In the genomic region with DNA sequence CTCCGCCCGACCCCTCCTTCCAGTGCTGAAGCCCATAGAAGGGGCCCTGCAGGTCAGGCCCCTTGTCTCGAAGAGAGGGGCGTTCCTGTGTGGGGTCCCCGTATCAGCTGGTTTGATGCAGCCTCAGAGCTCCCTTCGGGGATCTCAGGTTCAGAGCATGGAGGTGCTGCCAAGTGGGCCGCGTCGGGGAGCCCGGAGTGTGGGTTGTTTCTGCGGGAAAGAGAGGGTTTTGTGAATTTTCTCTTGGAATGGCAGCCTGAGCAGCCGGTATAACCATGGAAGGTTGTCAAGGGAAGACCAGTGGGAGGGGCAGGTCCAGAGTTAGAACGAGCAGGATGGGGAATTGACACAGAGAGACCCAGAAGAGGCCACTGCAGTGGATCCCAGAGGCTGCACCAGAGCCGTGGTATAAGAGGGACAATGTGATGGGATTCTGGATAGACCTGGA, we compare ENCODE assay signal across 8 cellular contexts. TPM values are rescaled to one million over a fixed set of nuclear protein-coding genes. Genes with fewer than 3 reads are reported as not detected.
DNase-seq lines count a peak whose midpoint lies in the region; ATAC-seq, FAIRE-seq and TF ChIP-seq lines count a peak whose summit lies in the region.

No MANE protein-coding gene starts in this region.

- POLR2A ChIA-PET in Caco-2 (lab: Charles Lee), result no interaction called here
- POLR2A ChIA-PET in activated B cell treated with CpG ODN at 0.5 μM for 24 hours (lab: Charles Lee), result interaction anchor here (0.9 to 1.9 kb wide), 6 partner anchors 11 to 123 kb away, joined by 3 to 22 read pairs (median 4); partner anchors contain the start of genes ZNF304, ZNF543, ZNF548 and ZNF805

- intact Hi-C loops in Caco-2 (cut with micrococcal nuclease; ENCODE audit: unreplicated experiment), result loop anchor here (1.0 kb wide), 4 partner anchors 48 to 123 kb away; partner anchors contain the start of genes ZNF17, ZNF460, ZNF749 and ZNF805
- intact Hi-C loops in activated B cell treated with CpG ODN at 0.5 μM for 24 hours (cut with micrococcal nuclease), result loop anchor here (1.0 to 10.0 kb wide), 12 partner anchors 12 to 820 kb away; partner anchors contain the start of genes ZNF17, ZNF264, ZNF274 and ZNF304

- H3K27ac ChIP-seq in foreskin keratinocyte, result peak overlapping the region; percentile 40

- H3K4me1 ChIP-seq in Caco-2 (peaks cover 3% of the 10 kb centered on the region; the same call in 1 of the 2 replicates), foreskin keratinocyte (no peaks in the 10 kb centered on the region)

- H3K36me3 Mint-ChIP-seq in Caco-2 (ENCODE audit: insufficient read depth, unreplicated experiment), result peaks cover 17% of the 10 kb centered on the region
- peaks cover 34% of the 10 kb centered on the region for H3K36me3 Mint-ChIP-seq in activated B cell treated with CpG ODN at 0.5 μM for 24 hours (ENCODE audit: low read depth)
- peaks cover 30% of the 10 kb centered on the region for H3K36me3 Mint-ChIP-seq in osteocyte (ENCODE audit: unreplicated experiment)

- H3K27ac Mint-ChIP-seq in Caco-2 (ENCODE audit: unreplicated experiment) (peak overlapping the region; percentile 95), activated B cell treated with CpG ODN at 0.5 μM for 24 hours (peak overlapping the region; percentile 95), osteocyte (ENCODE audit: unreplicated experiment) (peak overlapping the region; percentile 98)

- no peaks in the 10 kb centered on the region for H3K27me3 Mint-ChIP-seq in Caco-2 (ENCODE audit: insufficient read depth, unreplicated experiment)
- H3K27me3 Mint-ChIP-seq in activated B cell treated with CpG ODN at 0.5 μM for 24 hours, result no peaks in the 10 kb centered on the region
- no peaks in the 10 kb centered on the region for H3K27me3 Mint-ChIP-seq in osteocyte (ENCODE audit: unreplicated experiment)

- H3K9me3 Mint-ChIP-seq in Caco-2 (ENCODE audit: unreplicated experiment) (peaks cover 9% of the 10 kb centered on the region), activated B cell treated with CpG ODN at 0.5 μM for 24 hours (peaks cover 5% of the 10 kb centered on the region), osteocyte (ENCODE audit: unreplicated experiment) (peaks cover 19% of the 10 kb centered on the region)

- H3K27me3 ChIP-seq in Caco-2 (replicated peaks; ENCODE audit: control insufficient read depth, insufficient read depth, low read length) (no peaks in the 10 kb centered on the region), foreskin keratinocyte (no peaks in the 10 kb centered on the region)

- CTCF ChIA-PET in Caco-2 (lab: Charles Lee), result interaction anchor here (0.6 to 1.3 kb wide), 2 partner anchors 26 to 61 kb away, joined by 3 to 4 read pairs; partner anchors contain the start of gene ZNF548
- CTCF ChIA-PET in activated B cell treated with CpG ODN at 0.5 μM for 24 hours (lab: Charles Lee), result no interaction called here

- TSS peak; percentile 46 for BruUV-seq in Caco-2 (replicated peaks; lab: Mats Ljungman, UMichigan)

- peaks cover 16% of the 10 kb centered on the region for H3K9me3 ChIP-seq in Caco-2

- peak overlapping the region; percentile 77 for H3K4me3 ChIP-seq in Caco-2 (ENCODE audit: low read depth, low read length)

- DNase-seq in Caco-2, result no peak
- no peak for DNase-seq in activated B cell treated with CpG ODN at 0.5 μM for 24 hours
- DNase-seq in foreskin keratinocyte, result no peak
- no peak for DNase-seq in osteocyte (ENCODE audit: extremely low spot score, unreplicated experiment)
- no peak for DNase-seq in GM12892 (ENCODE audit: insufficient read length)
- DNase-seq in cerebellar nuclear complex (lab: John Stamatoyannopoulos, UW), result no peak
- no peak for DNase-seq in HPDE6-E6E7 (ENCODE audit: extremely low spot score)

- TF ChIP-seq CTCF in Caco-2 (IDR thresholded peaks at IDR 0.05; ENCODE audit: insufficient read depth in 1 of 2, low read depth in 1 of 2, low read length in 1 of 2, severe bottlenecking in 1 of 2, unreplicated experiment in 1 of 2), result no peak
- TF ChIP-seq CTCF in activated B cell treated with CpG ODN at 0.5 μM for 24 hours (IDR thresholded peaks at IDR 0.05), result no peak
- TF ChIP-seq CTCF in foreskin keratinocyte (conservative IDR thresholded peaks at IDR 0.05), result no peak
- no peak for TF ChIP-seq CTCF in osteocyte (IDR thresholded peaks at IDR 0.05)

- no peaks in the 10 kb centered on the region for H3K36me3 ChIP-seq in Caco-2 (ENCODE audit: control insufficient read depth, insufficient read depth, low read length)

- H3K4me1 Mint-ChIP-seq in Caco-2 (ENCODE audit: low read depth, unreplicated experiment) (peaks cover 21% of the 10 kb centered on the region), activated B cell treated with CpG ODN at 0.5 μM for 24 hours (peaks cover 17% of the 10 kb centered on the region), osteocyte (ENCODE audit: unreplicated experiment) (peaks cover 14% of the 10 kb centered on the region)

- ATAC-seq in HG02852 (IDR thresholded peaks at IDR 0.05; ENCODE audit: unreplicated experiment) (peak; percentile 27), activated B cell treated with CpG ODN at 0.5 μM for 24 hours (ENCODE audit: low read depth) (no peak), foreskin keratinocyte (peak; percentile 14)

- peak overlapping the region; percentile 84 for H3K4me3 Mint-ChIP-seq in Caco-2 (ENCODE audit: unreplicated experiment)
- H3K4me3 Mint-ChIP-seq in activated B cell treated with CpG ODN at 0.5 μM for 24 hours, result peak overlapping the region; percentile 92
- peak overlapping the region; percentile 91 for H3K4me3 Mint-ChIP-seq in osteocyte (ENCODE audit: unreplicated experiment)

- FAIRE-seq in GM12892 (lab: Jason Lieb, UNC), result no peak

- no peak for TF ChIP-seq POLR2A in GM12892 (IDR thresholded peaks at IDR 0.05; ENCODE audit: low read depth, low read length)

RNA-seq across cellular contexts. Expression of gene TRAPPC2B, which starts 0.4 kb away (rescaled TPM):
- 7.0 and 8.6 TPM in 2 replicates for total RNA-seq in Caco-2 (2022)
- total RNA-seq in activated B cell treated with CpG ODN at 0.5 μM for 24 hours, result 9.7 and 10.2 TPM in 2 replicates
- 9.6 and 11.0 TPM in 2 replicates for total RNA-seq in foreskin keratinocyte
- 14.8 and 16.5 TPM in 2 replicates for polyA plus RNA-seq in foreskin keratinocyte
- total RNA-seq in osteocyte, result 10.9 and 13.4 TPM in 2 replicates
- polyA plus RNA-seq in GM12892 (2012; ENCODE audit: missing spikeins), result 17.6 TPM

RNA-seq across cellular contexts. Expression of gene ZNF547, which starts 0.4 kb away (rescaled TPM):
- total RNA-seq in Caco-2 (2022) (0.95 and 1.8 TPM in 2 replicates), activated B cell treated with CpG ODN at 0.5 μM for 24 hours (6.0 and 6.3 TPM in 2 replicates), foreskin keratinocyte (1.7 and 3.2 TPM in 2 replicates), osteocyte (3.4 and 5.5 TPM in 2 replicates)
- polyA plus RNA-seq in foreskin keratinocyte, result 1.1 and 1.4 TPM in 2 replicates
- 1.7 TPM for polyA plus RNA-seq in GM12892 (2012; ENCODE audit: missing spikeins)

RNA-seq across cellular contexts. Expression of gene ZNF304, which starts 12.7 kb away (rescaled TPM):
- total RNA-seq in Caco-2 (2022) (0.07 and 0.09 TPM in 2 replicates), activated B cell treated with CpG ODN at 0.5 μM for 24 hours (12.4 and 13.5 TPM in 2 replicates), foreskin keratinocyte (8.7 and 9.6 TPM in 2 replicates), osteocyte (9.5 and 11.0 TPM in 2 replicates)
- 2.4 and 2.7 TPM in 2 replicates for polyA plus RNA-seq in foreskin keratinocyte
- 4.5 TPM for polyA plus RNA-seq in GM12892 (2012; ENCODE audit: missing spikeins)

RNA-seq across cellular contexts. Expression of gene ZNF548, which starts 25.9 kb away (rescaled TPM):
- total RNA-seq in Caco-2 (2022) (4.9 and 5.5 TPM in 2 replicates), activated B cell treated with CpG ODN at 0.5 μM for 24 hours (38.7 and 39.7 TPM in 2 replicates), foreskin keratinocyte (8.7 and 9.3 TPM in 2 replicates), osteocyte (18.3 and 19.8 TPM in 2 replicates)
- 1.6 and 2.3 TPM in 2 replicates for polyA plus RNA-seq in foreskin keratinocyte
- 19.0 TPM for polyA plus RNA-seq in GM12892 (2012; ENCODE audit: missing spikeins)

RNA-seq across cellular contexts. Expression of gene ZNF543, which starts 43.5 kb away (rescaled TPM):
- total RNA-seq in Caco-2 (2022) (3.3 and 3.5 TPM in 2 replicates), activated B cell treated with CpG ODN at 0.5 μM for 24 hours (14.0 and 16.1 TPM in 2 replicates), foreskin keratinocyte (6.9 TPM in 2 replicates), osteocyte (7.1 and 7.3 TPM in 2 replicates)
- polyA plus RNA-seq in foreskin keratinocyte, result 0.54 and 0.79 TPM in 2 replicates
- 3.0 TPM for polyA plus RNA-seq in GM12892 (2012; ENCODE audit: missing spikeins)
